9 cellular contexts compared by ENCODE assay signal in genomic region chr7:127844707-127845331, GRCh38.
DNase-seq lines count a peak whose midpoint lies in the region; ATAC-seq, FAIRE-seq and TF ChIP-seq lines count a peak whose summit lies in the region.
"Had no signal": no experiment of that assay in that cellular context is flagged by ENCODE, and none has a peak within 500 bp of the region (broad histone marks: within the 10 kb centered on the region; RNA-seq: fewer than 3 reads in every experiment).

No MANE protein-coding gene starts in this region.

- TF ChIP-seq POLR2A in H54 (IDR thresholded peaks at IDR 0.05; ENCODE audit: low read depth, low read length): no peak

- intact Hi-C loops in dorsolateral prefrontal cortex (cut with DNase I): no loop called here

- FAIRE-seq in H54 (lab: Jason Lieb, UNC): no peak

- H3K4me3 Mint-ChIP-seq in nephron: no peak overlapping the region

- DNase-seq in DMS 273 treated with DMSO at 0.1 percent for 48 hours (lab: John Stamatoyannopoulos, UW): peak; percentile 74
- DNase-seq in NCI-H2171 treated with DMSO at 0.1 percent for 48 hours (lab: John Stamatoyannopoulos, UW): peak; percentile 89
- DNase-seq in dorsolateral prefrontal cortex: peak in 1 of 10 donors; percentile 70
- DNase-seq in H54 (ENCODE audit: insufficient read length, low spot score): no peak
- no peak for DNase-seq in activated CD8-positive, alpha-beta memory T cell treated with anti-CD3 and anti-CD28 coated beads, Interleukin-2, amount 50 U/mL, for 48 hours
- DNase-seq in stimulated activated CD4-positive, alpha-beta T cell treated with anti-CD3 and anti-CD28 coated beads, Interleukin-2, amount 100 ng/mL, for 48 hours: no peak
- DNase-seq: PC-9 had no signal

- H3K27ac Mint-ChIP-seq in nephron: peak overlapping the region; percentile 32 to 84 (median 81)

- ATAC-seq in HG02973 (IDR thresholded peaks at IDR 0.05; ENCODE audit: unreplicated experiment): no peak

- no peaks in the 10 kb centered on the region for H3K27me3 ChIP-seq in dorsolateral prefrontal cortex

- no peaks in the 10 kb centered on the region for H3K9me3 Mint-ChIP-seq in nephron

- peaks cover 10% of the 10 kb centered on the region for H3K36me3 Mint-ChIP-seq in nephron (ENCODE audit: low read depth)

- H3K27ac ChIP-seq in dorsolateral prefrontal cortex: peak overlapping the region in 41 of 59 donors; percentile 3 to 75 (median 38)
- H3K27ac ChIP-seq: PC-9 had no signal

- peaks cover 76% of the 10 kb centered on the region for H3K4me1 Mint-ChIP-seq in nephron

- no peak for TF ChIP-seq CTCF in dorsolateral prefrontal cortex (IDR thresholded peaks at IDR 0.05 in 54 of 56, conservative IDR thresholded peaks at IDR 0.05 in 2 of 56; ENCODE audit: low read depth in 1 of 56, partially characterized antibody in 56 of 56)
- TF ChIP-seq CTCF in nephron (IDR thresholded peaks at IDR 0.05; ENCODE audit: unreplicated experiment in 3 of 3): no peak

- no peaks in the 10 kb centered on the region for H3K27me3 Mint-ChIP-seq in nephron (ENCODE audit: low read depth)

- H3K4me3 ChIP-seq in dorsolateral prefrontal cortex: no peak overlapping the region
- H3K4me3 ChIP-seq: PC-9 had no signal

Comparison
In these comparisons a context has a peak if more than half of its experiments do, and no peak if none do; other contexts are left out.
1. DNase-seq: peak in DMS 273 treated with DMSO at 0.1 percent for 48 hours (single experiment) and NCI-H2171 treated with DMSO at 0.1 percent for 48 hours (single experiment); none in H54 (single experiment), activated CD8-positive, alpha-beta memory T cell treated with anti-CD3 and anti-CD28 coated beads, Interleukin-2, amount 50 U/mL, for 48 hours (single experiment) and stimulated activated CD4-positive, alpha-beta T cell treated with anti-CD3 and anti-CD28 coated beads, Interleukin-2, amount 100 ng/mL, for 48 hours (0 of 2).